Comparison of ENCODE assay signal across 9 cellular contexts in the genomic region with DNA sequence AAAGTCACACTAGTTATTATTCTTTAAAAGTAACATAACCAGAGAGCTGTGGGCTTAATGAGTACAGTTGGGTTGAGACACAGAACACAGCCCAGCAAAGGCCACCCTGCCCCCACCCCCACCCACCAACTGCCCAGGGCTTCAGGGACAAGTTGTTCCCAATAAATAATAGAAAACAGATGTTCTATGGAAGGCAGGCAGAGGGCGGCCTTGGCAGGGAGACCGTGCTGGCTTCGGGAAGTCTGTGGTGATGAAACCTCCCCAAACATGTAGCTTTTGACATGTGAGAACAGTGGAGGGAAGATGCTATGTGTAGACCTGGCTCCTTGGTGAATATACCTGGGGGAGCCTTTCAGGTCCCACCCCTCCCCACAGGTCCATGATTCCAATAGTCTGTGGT. TPM values are rescaled to one million over a fixed set of nuclear protein-coding genes. Genes with fewer than 3 reads are reported as not detected.
A peak's percentile ranks its signal among the peaks of the same experiment; 100 is the strongest.
DNase-seq lines count a peak whose midpoint lies in the region; ATAC-seq, FAIRE-seq and TF ChIP-seq lines count a peak whose summit lies in the region.
"Had no signal": no experiment of that assay in that cellular context is flagged by ENCODE, and none has a peak within 500 bp of the region (broad histone marks: within the 10 kb centered on the region; RNA-seq: fewer than 3 reads in every experiment).

No MANE protein-coding gene starts in this region.

- H3K9me3 ChIP-seq in T-helper 17 cell (ENCODE audit: control insufficient read depth, low read length, poor library complexity, severe bottlenecking): no peaks in the 10 kb centered on the region

- peak overlapping the region; percentile 96 for H3K27ac Mint-ChIP-seq in T-helper 17 cell

- no peak for ATAC-seq in T-helper 17 cell
- ATAC-seq in GM19023 (IDR thresholded peaks at IDR 0.05; ENCODE audit: unreplicated experiment): no peak

- H3K36me3 Mint-ChIP-seq in T-helper 17 cell (ENCODE audit: low read depth): peaks cover 20% of the 10 kb centered on the region

- no peak for FAIRE-seq in D721Med (lab: Jason Lieb, UNC)

- peaks cover 58% of the 10 kb centered on the region for H3K4me1 Mint-ChIP-seq in T-helper 17 cell

- H3K27me3 Mint-ChIP-seq in T-helper 17 cell: no peaks in the 10 kb centered on the region

- no peak overlapping the region for H3K4me3 ChIP-seq in fibroblast of pulmonary artery (replicated peaks; ENCODE audit: low read depth, low read length)

- no peak for DNase-seq in D721Med (ENCODE audit: insufficient read length, low spot score)
- DNase-seq in T-helper 17 cell: no peak
- DNase-seq in fibroblast of pulmonary artery (ENCODE audit: low read depth): peak; percentile 83
- DNase-seq in pons (ENCODE audit: low spot score): peak; percentile 50
- no peak for DNase-seq in OCI-M2 (lab: John Stamatoyannopoulos, UW; ENCODE audit: unreplicated experiment)
- no peak for DNase-seq in GOT3 (lab: John Stamatoyannopoulos, UW)
- DNase-seq in iPS-NIHi7 (ENCODE audit: extremely low spot score): no peak
- DNase-seq: NCI-H774 had no signal

- H3K4me3 Mint-ChIP-seq in T-helper 17 cell: peak overlapping the region; percentile 41

- peak; percentile 27 for TF ChIP-seq CTCF in D721Med (IDR thresholded peaks at IDR 0.05; ENCODE audit: insufficient read depth, missing control alignments)
- peak; percentile 44 for TF ChIP-seq CTCF in fibroblast of pulmonary artery (IDR thresholded peaks at IDR 0.05; ENCODE audit: low read length, missing control alignments)

RNA-seq across cellular contexts. Expression of gene TRAF1, which starts 10.0 kb away (rescaled TPM):
- 100 to 1,000 TPM; 103 to 118 TPM for total RNA-seq in T-helper 17 cell

RNA-seq across cellular contexts. Expression of gene PHF19, which starts 39.6 kb away (rescaled TPM):
- total RNA-seq in T-helper 17 cell: 10 to 100 TPM; 69.9 to 96.9 TPM

Comparison
In these comparisons a context has a peak if more than half of its experiments do, and no peak if none do; other contexts are left out.
1. DNase-seq: peak in fibroblast of pulmonary artery (single experiment) and pons (single experiment); none in D721Med (single experiment), T-helper 17 cell (0 of 3), OCI-M2 (single experiment), GOT3 (single experiment) and iPS-NIHi7 (single experiment).